ENCODE assay signal across 8 cellular contexts in genomic region chr1:198669023-198669698, GRCh38. TPM values are rescaled to one million over a fixed set of nuclear protein-coding genes. Genes with fewer than 3 reads are reported as not detected.
DNase-seq lines count a peak whose midpoint lies in the region; ATAC-seq and TF ChIP-seq lines count a peak whose summit lies in the region.

No MANE protein-coding gene starts in this region.

- H3K36me3 Mint-ChIP-seq in activated B cell treated with CpG ODN at 0.5 μM for 24 hours (ENCODE audit: low read depth) (peaks cover 67% of the 10 kb centered on the region), immature natural killer cell (peaks cover 25 to 50% (median 34%) of the 10 kb centered on the region in 3 donors)

- intact Hi-C loops in activated B cell treated with CpG ODN at 0.5 μM for 24 hours (cut with micrococcal nuclease): loop anchor here (2.0 to 10.0 kb wide), 2 partner anchors 14 to 1636 kb away; no protein-coding TSS in a partner anchor
- intact Hi-C loops in ovary (cut with DNase I): no loop called here

- H3K9me3 Mint-ChIP-seq in activated B cell treated with CpG ODN at 0.5 μM for 24 hours: peaks cover 2% of the 10 kb centered on the region
- H3K9me3 Mint-ChIP-seq in immature natural killer cell: no peaks in the 10 kb centered on the region

- H3K27me3 ChIP-seq in ovary: no peaks in the 10 kb centered on the region

- no peak for TF ChIP-seq EP300 in ovary (IDR thresholded peaks at IDR 0.05)

- no peak for TF ChIP-seq POLR2A in ovary (IDR thresholded peaks at IDR 0.05)

- H3K9me3 ChIP-seq in ovary: no peaks in the 10 kb centered on the region

- H3K27me3 Mint-ChIP-seq in activated B cell treated with CpG ODN at 0.5 μM for 24 hours: no peaks in the 10 kb centered on the region
- H3K27me3 Mint-ChIP-seq in immature natural killer cell (ENCODE audit: low read depth in 3 of 3): peaks cover 0 to 14% (median 3%) of the 10 kb centered on the region in 3 donors

- CTCF ChIA-PET in activated B cell treated with CpG ODN at 0.5 μM for 24 hours (lab: Charles Lee): interaction anchor here (0.6 to 1.0 kb wide), 2 partner anchors 44 to 48 kb away, joined by 3 to 5 read pairs; no protein-coding TSS in a partner anchor

- H3K27ac Mint-ChIP-seq in activated B cell treated with CpG ODN at 0.5 μM for 24 hours (peak overlapping the region; percentile 88), immature natural killer cell (peak overlapping the region; percentile 92 to 100 (median 96))

- WGBS in ovary, 3 donors: 72 to 80% (median 73%) methylated on average over 5 of the region's 5 CpGs

- no peak overlapping the region for H3K27ac ChIP-seq in ovary

- H3K36me3 ChIP-seq in ovary: no peaks in the 10 kb centered on the region

- H3K4me1 Mint-ChIP-seq in activated B cell treated with CpG ODN at 0.5 μM for 24 hours: peaks cover 89% of the 10 kb centered on the region
- H3K4me1 Mint-ChIP-seq in immature natural killer cell: peaks cover 88 to 99% of the 10 kb centered on the region in 2 donors

- POLR2A ChIA-PET in activated B cell treated with CpG ODN at 0.5 μM for 24 hours (lab: Charles Lee): interaction anchor here (0.9 to 9.3 kb wide), 8 partner anchors 12 to 149 kb away, joined by 3 to 80 read pairs (median 18); partner anchors contain the start of gene PTPRC

- TF ChIP-seq CTCF in activated B cell treated with CpG ODN at 0.5 μM for 24 hours (IDR thresholded peaks at IDR 0.05) (no peak), ovary (IDR thresholded peaks at IDR 0.05) (no peak)

- H3K4me3 ChIP-seq in ovary: no peak overlapping the region

- DNase-seq in Daoy (ENCODE audit: low read depth): peak; percentile 88
- DNase-seq in activated B cell treated with CpG ODN at 0.5 μM for 24 hours: no peak
- DNase-seq in immature natural killer cell: peak; percentile 71 to 81 (median 72)
- DNase-seq in NCI-H2196 treated with DMSO at 0.1 percent for 48 hours (lab: John Stamatoyannopoulos, UW; ENCODE audit: unreplicated experiment): no peak
- no peak for DNase-seq in GM19240 (ENCODE audit: insufficient read length, low spot score)
- DNase-seq in ovary: no peak

- no peaks in the 10 kb centered on the region for H3K4me1 ChIP-seq in ovary (ENCODE audit: insufficient read depth)

- H3K4me3 Mint-ChIP-seq in activated B cell treated with CpG ODN at 0.5 μM for 24 hours (peak overlapping the region; percentile 42), immature natural killer cell (peak overlapping the region; percentile 63 to 78 (median 72))

- ATAC-seq in GM21423 (IDR thresholded peaks at IDR 0.05; ENCODE audit: unreplicated experiment) (peak; percentile 81), HG03575 (IDR thresholded peaks at IDR 0.05; ENCODE audit: extremely low read depth, insufficient number of reproducible peaks, low FRiP score, unreplicated experiment) (peak; percentile 87), activated B cell treated with CpG ODN at 0.5 μM for 24 hours (ENCODE audit: low read depth) (peak; percentile 57)

RNA-seq across cellular contexts. Expression of gene PTPRC, which starts 30.3 kb away (rescaled TPM):
- total RNA-seq in Daoy (2014; rRNA removed; shearing (Covaris generic)): not detected in 2 replicates
- total RNA-seq in activated B cell treated with CpG ODN at 0.5 μM for 24 hours: 426 and 506 TPM in 2 replicates
- 1,000 to 10,000 TPM in 2 of 3 donors, 100 to 1,000 TPM in 1; 1,000 to 1,490 (median 1,080) TPM for polyA plus RNA-seq in immature natural killer cell
- 10 to 100 TPM in 1 of 7 donors, 1 to 10 TPM in 6; 4.5 to 17.5 (median 6.9) TPM for total RNA-seq in ovary
- polyA plus RNA-seq in ovary: 10 to 100 TPM in 1 of 2 donors, 1 to 10 TPM in 1; 1.9 to 16.4 TPM

Comparison
In these comparisons a context has a peak if more than half of its experiments do, and no peak if none do; other contexts are left out.
1. DNase-seq: peak in Daoy (single experiment) and immature natural killer cell (3 of 3); none in activated B cell treated with CpG ODN at 0.5 μM for 24 hours (single experiment), NCI-H2196 treated with DMSO at 0.1 percent for 48 hours (single experiment), GM19240 (single experiment) and ovary (0 of 5).
2. RNA of gene PTPRC, which starts 30.3 kb away (total RNA-seq): 426 to 506 TPM in activated B cell treated with CpG ODN at 0.5 μM for 24 hours; 4.5 to 17.5 TPM in ovary and not detected in Daoy; every median in the first group is over 10 times any median in the second.
3. Peak in every context shown above with its lines, with median percentiles within 50 percentile points of each other: ATAC-seq.